8 cellular contexts compared by ENCODE assay signal in the genomic region with DNA sequence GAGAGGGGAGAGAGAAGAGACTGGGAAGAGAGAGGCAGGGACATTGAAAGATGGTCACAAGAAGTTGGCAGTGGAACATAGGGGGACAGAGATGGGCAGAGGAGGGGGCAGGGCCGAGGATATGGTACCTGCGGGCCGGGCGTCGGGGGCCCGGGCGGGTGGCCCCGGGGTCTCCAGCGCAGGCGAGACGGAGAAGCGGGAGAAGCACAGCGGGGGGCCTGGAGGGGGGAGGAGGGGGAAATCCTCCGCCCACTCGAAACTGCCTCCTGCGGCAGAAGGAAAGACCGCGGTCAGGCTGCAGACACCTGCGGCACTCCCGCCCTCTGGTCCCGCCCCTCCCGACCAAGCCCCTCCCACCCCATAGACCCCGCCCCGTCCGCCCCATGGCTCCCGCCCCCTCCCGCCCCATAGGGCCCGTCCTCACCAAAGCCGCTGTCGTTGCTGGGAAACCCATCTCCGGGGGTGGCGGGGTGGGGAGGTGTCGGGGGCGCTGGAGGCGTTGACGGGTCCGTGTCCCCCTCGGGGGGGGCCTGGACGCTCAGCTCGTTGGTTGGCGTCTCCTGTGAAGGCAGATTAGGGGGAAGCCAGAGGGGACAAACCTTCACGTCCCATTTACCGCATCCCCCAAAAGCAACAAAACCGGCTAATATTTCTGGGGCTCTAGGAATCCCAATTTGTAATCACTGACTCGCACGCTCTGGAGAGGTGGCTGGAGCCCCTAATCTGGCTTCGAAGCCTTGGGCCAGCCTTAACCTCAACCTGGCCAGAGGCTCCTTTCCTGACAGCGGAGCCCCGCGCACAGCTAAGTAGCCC. TPM values are rescaled to one million over a fixed set of nuclear protein-coding genes. Genes with fewer than 3 reads are reported as not detected.
A peak's percentile ranks its signal among the peaks of the same experiment; 100 is the strongest.
DNase-seq lines count a peak whose midpoint lies in the region; ATAC-seq and TF ChIP-seq lines count a peak whose summit lies in the region.

No MANE protein-coding gene starts in this region.

- H3K4me1 ChIP-seq in BLaER1: peaks cover 59% of the 10 kb centered on the region
- H3K4me1 ChIP-seq in mammary epithelial cell (ENCODE audit: insufficient read depth, low read length): peaks cover 40% of the 10 kb centered on the region
- peaks cover 12% of the 10 kb centered on the region for H3K4me1 ChIP-seq in ovary (ENCODE audit: insufficient read depth)

- H3K36me3 ChIP-seq in BLaER1: no peaks in the 10 kb centered on the region
- no peaks in the 10 kb centered on the region for H3K36me3 ChIP-seq in mammary epithelial cell (ENCODE audit: insufficient read depth, low read length)
- H3K36me3 ChIP-seq in ovary: no peaks in the 10 kb centered on the region

- peaks cover 4% of the 10 kb centered on the region for H3K79me2 ChIP-seq in mammary epithelial cell (ENCODE audit: insufficient read depth, low read length)

- in situ Hi-C loops in mammary epithelial cell (cut with MboI; ENCODE audit: low sequenced_read_pairs in 2 of 2): no loop called here

- dilution Hi-C loops in mammary epithelial cell (cut with HindIII; ENCODE audit: low sequenced_read_pairs): no loop called here

- BruUV-seq in mammary epithelial cell (replicated peaks; lab: Mats Ljungman, UMichigan): no TSS peak

- H3K4me3 ChIP-seq in BLaER1 (peak overlapping the region; percentile 64), mammary epithelial cell (replicated peaks in 1 of 3; ENCODE audit: insufficient read depth in 1 of 3, low read depth in 2 of 3, low read length in 3 of 3) (no peak overlapping the region), ovary (peak overlapping the region; percentile 13)

- no peak for TF ChIP-seq POLR2A in ovary (IDR thresholded peaks at IDR 0.05)

- no peak overlapping the region for H2AFZ ChIP-seq in mammary epithelial cell (ENCODE audit: low read depth, low read length)

- H4K20me1 ChIP-seq in BLaER1: peaks cover 10% of the 10 kb centered on the region; the same call in 1 of the 2 replicates
- no peaks in the 10 kb centered on the region for H4K20me1 ChIP-seq in mammary epithelial cell (ENCODE audit: insufficient read depth, low read length)

- H3K27ac ChIP-seq in BLaER1 (peak overlapping the region; percentile 76), mammary epithelial cell (ENCODE audit: insufficient read depth, low read depth, low read length) (no peak overlapping the region), ovary (no peak overlapping the region)

- H3K4me2 ChIP-seq in BLaER1 (peak overlapping the region; percentile 94), mammary epithelial cell (ENCODE audit: insufficient read depth, low read depth, low read length) (peak overlapping the region; percentile 15)

- no peaks in the 10 kb centered on the region for H3K9me3 ChIP-seq in BLaER1
- no peaks in the 10 kb centered on the region for H3K9me3 ChIP-seq in mammary epithelial cell (replicated peaks; ENCODE audit: insufficient read depth, low read length)
- no peaks in the 10 kb centered on the region for H3K9me3 ChIP-seq in ovary

- intact Hi-C loops in mammary epithelial cell (cut with micrococcal nuclease) (loop anchor here (2.0 to 5.0 kb wide), 2 partner anchors 170 to 224 kb away; a partner anchor contains a TSS), ovary (cut with DNase I) (loop anchor here (5.0 to 10.0 kb wide), 3 partner anchors 91 to 104 kb away; no protein-coding TSS in a partner anchor)

- peaks cover 28% of the 10 kb centered on the region for H3K27me3 ChIP-seq in BLaER1
- H3K27me3 ChIP-seq in mammary epithelial cell (ENCODE audit: insufficient read depth, low read length): no peaks in the 10 kb centered on the region
- H3K27me3 ChIP-seq in ovary: no peaks in the 10 kb centered on the region

- 43% methylated on average over 7 of the region's 50 CpGs for WGBS in mammary epithelial cell (ENCODE audit: low coverage, missing lambda C conversion rate)
- WGBS in ovary, 3 donors: 3 to 6% (median 6%) methylated on average over 37 to 50 of the region's 50 CpGs

- peak overlapping the region; percentile 64 for H3K9ac ChIP-seq in BLaER1
- H3K9ac ChIP-seq in mammary epithelial cell (ENCODE audit: insufficient read depth, low read length): no peak overlapping the region

- DNase-seq in HUDEP-2 (lab: John Stamatoyannopoulos, UW; ENCODE audit: unreplicated experiment in 76 of 76) (peak in 45 of 76 experiments; percentile 17 to 77 (median 60)), T-helper 2 cell (peak in 3 of 5 experiments; percentile 42 to 54 (median 50)), mammary epithelial cell (peak; percentile 42), ovary (peak; percentile 52 to 71 (median 67)), NCI-H446 (lab: John Stamatoyannopoulos, UW) (no peak)

- TF ChIP-seq CTCF in mammary epithelial cell (conservative IDR thresholded peaks at IDR 0.05 in 1 of 2, IDR thresholded peaks at IDR 0.05 in 1 of 2; ENCODE audit: extremely low read depth in 1 of 2, insufficient read depth in 1 of 2, low read depth in 1 of 2, low read length in 2 of 2): no peak
- no peak for TF ChIP-seq CTCF in ovary (IDR thresholded peaks at IDR 0.05)

- TF ChIP-seq EP300 in ovary (IDR thresholded peaks at IDR 0.05): no peak

- ATAC-seq in HG03095 (IDR thresholded peaks at IDR 0.05; ENCODE audit: unreplicated experiment): no peak
- no peak for ATAC-seq in GM19463 (IDR thresholded peaks at IDR 0.05; ENCODE audit: unreplicated experiment)

- CTCF ChIA-PET in mammary epithelial cell (lab: Charles Lee; ENCODE audit: low non-redundant PET): no interaction called here

RNA-seq across cellular contexts. Expression of gene LMTK3, which starts 20.4 kb away (rescaled TPM):
- 1 to 10 TPM; 1.5 to 5.8 TPM for total RNA-seq in mammary epithelial cell
- polyA plus RNA-seq in mammary epithelial cell: 0.46 TPM
- polyA minus RNA-seq in mammary epithelial cell: 0.31 TPM
- 1 to 10 TPM in 1 of 7 donors, under 1 TPM in 6; 0.38 to 2.5 (median 0.50) TPM for total RNA-seq in ovary
- polyA plus RNA-seq in ovary: under 1 TPM in 1 of 2 donors, not detected in 1; 0.27 TPM

RNA-seq across cellular contexts. Expression of gene CYTH2, which starts 22.0 kb away (rescaled TPM):
- total RNA-seq in mammary epithelial cell (10 to 100 TPM; 36.3 to 72.1 TPM), ovary (10 to 100 TPM; 38.5 to 66.5 (median 49.4) TPM)
- polyA plus RNA-seq in mammary epithelial cell (31.8 TPM), ovary (10 to 100 TPM; 27.6 to 58.2 TPM)
- 48.4 TPM for polyA minus RNA-seq in mammary epithelial cell

RNA-seq across cellular contexts. Expression of gene KCNJ14, which starts 35.8 kb away (rescaled TPM):
- total RNA-seq in mammary epithelial cell (1 to 10 TPM in 1 of 2 donors, under 1 TPM in 1; 0.50 to 2.0 TPM), ovary (1 to 10 TPM in 5 of 7 donors, under 1 TPM in 2; 0.48 to 2.2 (median 1.4) TPM)
- polyA plus RNA-seq in mammary epithelial cell (0.45 TPM), ovary (under 1 TPM; 0.56 to 0.63 TPM)
- 2.7 TPM for polyA minus RNA-seq in mammary epithelial cell

RNA-seq across cellular contexts. Expression of gene GRWD1, which starts 45.4 kb away (rescaled TPM):
- 10 to 100 TPM; 35.3 to 45.9 TPM for total RNA-seq in mammary epithelial cell
- 32.1 TPM for polyA plus RNA-seq in mammary epithelial cell
- polyA minus RNA-seq in mammary epithelial cell: 15.8 TPM
- total RNA-seq in ovary: 10 to 100 TPM; 16.5 to 41.9 (median 32.5) TPM
- polyA plus RNA-seq in ovary: 10 to 100 TPM in 1 of 2 donors, 1 to 10 TPM in 1; 9.5 to 14.8 TPM

Comparison
In these comparisons a context has a peak if more than half of its experiments do, and no peak if none do; other contexts are left out.
1. H3K4me3 ChIP-seq: peak in BLaER1 (single experiment) and ovary (single experiment); none in mammary epithelial cell (0 of 3).
2. DNase-seq: peak in HUDEP-2 (45 of 76), T-helper 2 cell (3 of 5), mammary epithelial cell (single experiment) and ovary (5 of 5); none in NCI-H446 (0 of 2).